ENCODE assay signal across 1 cellular context in the genomic region with DNA sequence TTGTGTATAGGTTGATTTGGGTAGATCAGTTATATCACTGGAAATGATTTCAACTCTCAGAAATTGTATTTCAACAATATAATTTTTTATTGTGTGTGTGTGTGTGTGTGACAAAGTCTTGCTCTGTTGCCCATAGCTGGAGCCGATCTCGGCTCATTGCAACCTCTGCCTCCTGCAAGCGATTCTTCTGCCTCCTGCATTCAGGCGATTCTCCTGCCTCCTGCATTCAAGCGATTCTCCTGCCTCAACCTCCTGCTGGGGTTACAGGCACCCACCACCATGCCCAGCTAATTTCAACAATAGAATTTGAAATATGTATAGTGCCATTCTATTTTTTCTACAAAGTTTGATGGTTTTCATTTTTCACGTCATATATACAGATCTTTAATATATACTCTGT.
TF ChIP-seq lines count a peak whose summit lies in the region.

No MANE protein-coding gene starts in this region.

TF ChIP-seq in WTC11, 78 proteins besides CTCF, POLR2A, EP300 and RAD21 (continued from another document):
- TF ChIP-seq, protein P1, sequence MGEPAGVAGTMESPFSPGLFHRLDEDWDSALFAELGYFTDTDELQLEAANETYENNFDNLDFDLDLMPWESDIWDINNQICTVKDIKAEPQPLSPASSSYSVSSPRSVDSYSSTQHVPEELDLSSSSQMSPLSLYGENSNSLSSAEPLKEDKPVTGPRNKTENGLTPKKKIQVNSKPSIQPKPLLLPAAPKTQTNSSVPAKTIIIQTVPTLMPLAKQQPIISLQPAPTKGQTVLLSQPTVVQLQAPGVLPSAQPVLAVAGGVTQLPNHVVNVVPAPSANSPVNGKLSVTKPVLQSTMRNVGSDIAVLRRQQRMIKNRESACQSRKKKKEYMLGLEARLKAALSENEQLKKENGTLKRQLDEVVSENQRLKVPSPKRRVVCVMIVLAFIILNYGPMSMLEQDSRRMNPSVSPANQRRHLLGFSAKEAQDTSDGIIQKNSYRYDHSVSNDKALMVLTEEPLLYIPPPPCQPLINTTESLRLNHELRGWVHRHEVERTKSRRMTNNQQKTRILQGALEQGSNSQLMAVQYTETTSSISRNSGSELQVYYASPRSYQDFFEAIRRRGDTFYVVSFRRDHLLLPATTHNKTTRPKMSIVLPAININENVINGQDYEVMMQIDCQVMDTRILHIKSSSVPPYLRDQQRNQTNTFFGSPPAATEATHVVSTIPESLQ (CRISPR knock-in tag; IDR thresholded peaks at IDR 0.05), result no peak
